Comparison of ENCODE assay signal across 1 cellular context in the genomic region with DNA sequence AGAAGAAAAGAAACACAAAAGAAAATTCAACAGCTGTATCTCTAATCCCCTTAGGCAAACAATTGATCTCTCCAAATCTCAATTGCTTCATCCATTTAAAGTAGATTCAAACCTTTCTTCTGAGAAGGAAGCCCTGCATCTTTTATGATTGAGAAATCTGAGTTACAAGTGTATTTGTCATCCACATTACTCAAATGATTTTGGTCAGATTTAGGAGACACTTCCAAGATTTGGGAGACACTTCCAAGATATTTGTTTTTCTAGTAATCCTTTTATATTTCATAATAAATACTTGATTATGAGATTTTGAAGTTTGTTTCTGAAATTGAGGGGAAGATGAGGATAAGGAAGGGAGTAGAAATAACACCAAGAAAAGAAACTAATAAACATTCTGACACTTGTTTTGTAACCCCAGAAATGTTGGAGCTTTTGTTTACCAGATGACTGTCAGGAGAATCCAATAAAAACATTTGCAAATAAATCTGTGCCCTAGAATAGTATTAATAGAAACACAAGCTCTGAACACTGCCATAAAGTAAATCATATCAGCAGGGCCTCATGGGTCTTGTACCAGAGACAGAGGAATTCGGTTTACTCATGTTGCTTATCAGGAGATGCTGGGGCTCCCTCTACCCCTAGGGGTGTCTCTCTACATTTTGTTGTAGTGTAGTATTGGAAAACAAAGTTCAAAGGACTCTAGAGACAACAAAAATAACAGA.
TF ChIP-seq lines count a peak whose summit lies in the region.

No MANE protein-coding gene starts in this region.

TF ChIP-seq in HepG2, 621 proteins besides CTCF, POLR2A, EP300 and RAD21 (continued from another document):
- TF ChIP-seq, protein P1, sequence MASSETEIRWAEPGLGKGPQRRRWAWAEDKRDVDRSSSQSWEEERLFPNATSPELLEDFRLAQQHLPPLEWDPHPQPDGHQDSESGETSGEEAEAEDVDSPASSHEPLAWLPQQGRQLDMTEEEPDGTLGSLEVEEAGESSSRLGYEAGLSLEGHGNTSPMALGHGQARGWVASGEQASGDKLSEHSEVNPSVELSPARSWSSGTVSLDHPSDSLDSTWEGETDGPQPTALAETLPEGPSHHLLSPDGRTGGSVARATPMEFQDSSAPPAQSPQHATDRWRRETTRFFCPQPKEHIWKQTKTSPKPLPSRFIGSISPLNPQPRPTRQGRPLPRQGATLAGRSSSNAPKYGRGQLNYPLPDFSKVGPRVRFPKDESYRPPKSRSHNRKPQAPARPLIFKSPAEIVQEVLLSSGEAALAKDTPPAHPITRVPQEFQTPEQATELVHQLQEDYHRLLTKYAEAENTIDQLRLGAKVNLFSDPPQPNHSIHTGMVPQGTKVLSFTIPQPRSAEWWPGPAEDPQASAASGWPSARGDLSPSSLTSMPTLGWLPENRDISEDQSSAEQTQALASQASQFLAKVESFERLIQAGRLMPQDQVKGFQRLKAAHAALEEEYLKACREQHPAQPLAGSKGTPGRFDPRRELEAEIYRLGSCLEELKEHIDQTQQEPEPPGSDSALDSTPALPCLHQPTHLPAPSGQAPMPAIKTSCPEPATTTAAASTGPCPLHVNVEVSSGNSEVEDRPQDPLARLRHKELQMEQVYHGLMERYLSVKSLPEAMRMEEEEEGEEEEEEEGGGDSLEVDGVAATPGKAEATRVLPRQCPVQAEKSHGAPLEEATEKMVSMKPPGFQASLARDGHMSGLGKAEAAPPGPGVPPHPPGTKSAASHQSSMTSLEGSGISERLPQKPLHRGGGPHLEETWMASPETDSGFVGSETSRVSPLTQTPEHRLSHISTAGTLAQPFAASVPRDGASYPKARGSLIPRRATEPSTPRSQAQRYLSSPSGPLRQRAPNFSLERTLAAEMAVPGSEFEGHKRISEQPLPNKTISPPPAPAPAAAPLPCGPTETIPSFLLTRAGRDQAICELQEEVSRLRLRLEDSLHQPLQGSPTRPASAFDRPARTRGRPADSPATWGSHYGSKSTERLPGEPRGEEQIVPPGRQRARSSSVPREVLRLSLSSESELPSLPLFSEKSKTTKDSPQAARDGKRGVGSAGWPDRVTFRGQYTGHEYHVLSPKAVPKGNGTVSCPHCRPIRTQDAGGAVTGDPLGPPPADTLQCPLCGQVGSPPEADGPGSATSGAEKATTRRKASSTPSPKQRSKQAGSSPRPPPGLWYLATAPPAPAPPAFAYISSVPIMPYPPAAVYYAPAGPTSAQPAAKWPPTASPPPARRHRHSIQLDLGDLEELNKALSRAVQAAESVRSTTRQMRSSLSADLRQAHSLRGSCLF (CRISPR knock-in tag; IDR thresholded peaks at IDR 0.05; ENCODE audit: borderline replicate concordance): no peak
- TF ChIP-seq ETV5 (CRISPR knock-in tag; IDR thresholded peaks at IDR 0.05; ENCODE audit: borderline replicate concordance): no peak
- no peak for TF ChIP-seq ZFP36L1 (CRISPR knock-in tag; IDR thresholded peaks at IDR 0.05)
